In the genomic region with DNA sequence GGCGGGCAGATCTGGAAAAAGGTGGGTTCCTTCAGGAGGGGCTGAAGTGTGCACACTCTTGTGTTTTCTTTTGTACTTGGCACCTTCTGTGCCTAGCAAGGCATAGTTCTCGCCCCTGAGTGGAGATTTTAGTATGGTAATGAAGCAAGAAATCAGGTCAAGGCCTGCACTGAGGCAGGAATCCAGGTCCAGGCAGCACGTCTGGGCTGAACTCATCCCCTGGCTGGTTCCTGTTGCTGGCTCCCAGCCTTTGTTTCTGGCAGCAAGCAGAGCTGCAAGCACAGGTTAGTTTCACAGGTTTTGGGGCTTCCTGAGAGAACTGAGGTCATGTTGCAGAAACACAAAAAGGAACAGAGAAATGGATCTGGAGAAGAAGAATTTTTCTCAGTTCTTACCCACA, we compare ENCODE assay signal across 20 cellular contexts. TPM values are rescaled to one million over a fixed set of nuclear protein-coding genes. Genes with fewer than 3 reads are reported as not detected.
"Had no signal": no experiment of that assay in that cellular context is flagged by ENCODE, and none has a peak within 500 bp of the region (broad histone marks: within the 10 kb centered on the region; RNA-seq: fewer than 3 reads in every experiment).

No MANE protein-coding gene starts in this region.

- H3K27ac Mint-ChIP-seq: activated CD8-positive, alpha-beta T cell treated with anti-CD3 and anti-CD28 coated beads for 36 hours; activated naive CD4-positive, alpha-beta T cell treated with anti-CD3 and anti-CD28 coated beads, Interleukin-2, amount 50 U/mL, for 24 hours; WTC11 had no signal

- ATAC-seq: activated CD8-positive, alpha-beta T cell treated with anti-CD3 and anti-CD28 coated beads for 36 hours; activated T-cell treated with anti-CD3 and anti-CD28 coated beads, Interleukin-2, amount 50 U/mL, for 4 hours; gastrocnemius medialis; heart left ventricle; left colon; WTC11 had no signal

- DNase-seq: activated CD4-positive, alpha-beta T cell treated with anti-CD3 and anti-CD28 coated beads for 48 hours; activated CD8-positive, alpha-beta T cell treated with anti-CD3 and anti-CD28 coated beads for 36 hours; activated effector memory CD4-positive, alpha-beta T cell treated with Interleukin-2 at 50 U/mL for 16 hours; activated T-cell treated with anti-CD3 and anti-CD28 coated beads, Interleukin-2, amount 50 U/mL, for 4 hours; cortex of kidney; effector CD8-positive, alpha-beta T cell; gastrocnemius medialis; heart left ventricle; left colon; posterior cingulate gyrus; stimulated activated CD4-positive, alpha-beta T cell treated with anti-CD3 and anti-CD28 coated beads, Interleukin-15, amount 100 ng/mL, for 24 hours; stimulated activated CD4-positive, alpha-beta T cell treated with anti-CD3 and anti-CD28 coated beads, Interleukin-4, amount 100 ng/mL, for 24 hours; stimulated activated naive CD4-positive, alpha-beta T cell treated with Interleukin-2 at 50 U/mL for 16 hours; trophoblast cell had no signal

- H3K36me3 ChIP-seq: adrenal gland, gastrocnemius medialis, heart left ventricle had no signal

- H3K9me3 ChIP-seq: adrenal gland, gastrocnemius medialis, heart left ventricle had no signal

- H3K27me3 Mint-ChIP-seq: activated CD8-positive, alpha-beta T cell treated with anti-CD3 and anti-CD28 coated beads for 36 hours; activated naive CD4-positive, alpha-beta T cell treated with anti-CD3 and anti-CD28 coated beads, Interleukin-2, amount 50 U/mL, for 24 hours had no signal

- H3K4me3 ChIP-seq: adrenal gland, gastrocnemius medialis, heart left ventricle, lung had no signal

- H3K27ac ChIP-seq: adrenal gland, gastrocnemius medialis, heart left ventricle had no signal

- H3K4me1 ChIP-seq: adrenal gland, gastrocnemius medialis had no signal

- FAIRE-seq: TTC549 had no signal

- H3K4me3 Mint-ChIP-seq: activated CD8-positive, alpha-beta T cell treated with anti-CD3 and anti-CD28 coated beads for 36 hours; activated naive CD4-positive, alpha-beta T cell treated with anti-CD3 and anti-CD28 coated beads, Interleukin-2, amount 50 U/mL, for 24 hours; activated T-cell treated with anti-CD3 and anti-CD28 coated beads, Interleukin-2, amount 50 U/mL, for 4 hours; WTC11 had no signal

- H3K9me3 Mint-ChIP-seq: activated CD8-positive, alpha-beta T cell treated with anti-CD3 and anti-CD28 coated beads for 36 hours; activated naive CD4-positive, alpha-beta T cell treated with anti-CD3 and anti-CD28 coated beads, Interleukin-2, amount 50 U/mL, for 24 hours; activated T-cell treated with anti-CD3 and anti-CD28 coated beads, Interleukin-2, amount 50 U/mL, for 4 hours had no signal

- H3K27me3 ChIP-seq: adrenal gland, gastrocnemius medialis had no signal

- H3K36me3 Mint-ChIP-seq: activated naive CD4-positive, alpha-beta T cell treated with anti-CD3 and anti-CD28 coated beads, Interleukin-2, amount 50 U/mL, for 24 hours; WTC11 had no signal

RNA-seq across cellular contexts. Expression of a gene that starts 21.2 kb away (rescaled TPM):
- total RNA-seq: activated CD8-positive, alpha-beta T cell treated with anti-CD3 and anti-CD28 coated beads for 36 hours; T-helper 2 cell treated with Interferon-gamma antibody and Interleukin-4, amounts not matched to agents 100 ng/mL and 5 ng/mL, for 36 hours; WTC11 had no signal

RNA-seq across cellular contexts. Expression of a gene that starts 38.6 kb away (rescaled TPM):
- total RNA-seq: WTC11 had no signal
